In the genomic region with DNA sequence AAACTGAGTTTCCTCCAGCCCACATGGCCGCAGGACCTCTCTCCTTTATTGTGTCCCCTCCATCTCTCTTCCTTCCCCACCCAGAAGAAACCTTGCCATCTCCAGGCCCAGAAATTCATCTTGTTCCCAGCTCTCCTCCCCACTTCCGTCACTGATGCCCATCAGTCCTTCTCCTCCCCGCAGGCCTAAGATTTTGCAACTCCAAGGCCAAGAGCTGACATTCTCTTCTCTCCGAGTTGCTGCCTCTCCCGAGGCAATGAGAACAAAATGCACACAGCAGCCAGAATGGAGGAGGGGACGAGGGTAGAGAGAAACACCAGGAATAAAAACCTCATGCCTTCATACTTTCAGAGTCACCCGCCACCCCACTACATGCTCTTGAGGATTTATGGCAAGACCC, we compare ENCODE assay signal across 20 cellular contexts.
DNase-seq lines count a peak whose midpoint lies in the region; ATAC-seq and TF ChIP-seq lines count a peak whose summit lies in the region.
"Had no signal": no experiment of that assay in that cellular context is flagged by ENCODE, and none has a peak within 500 bp of the region (broad histone marks: within the 10 kb centered on the region; RNA-seq: fewer than 3 reads in every experiment).

No MANE protein-coding gene starts in this region.

- H3K9me3 Mint-ChIP-seq in naive B cell = no peaks in the 10 kb centered on the region

- peak overlapping the region; percentile 68 for H3K27ac ChIP-seq in left ventricle myocardium inferior (replicated peaks)
- H3K27ac ChIP-seq: PC-9, SJCRH30 had no signal

- TF ChIP-seq CTCF in left ventricle myocardium inferior (IDR thresholded peaks at IDR 0.05; ENCODE audit: borderline replicate concordance) = no peak

- H3K9me3 ChIP-seq in left ventricle myocardium inferior (replicated peaks) = peaks cover 3% of the 10 kb centered on the region
- H3K9me3 ChIP-seq: gastroesophageal sphincter, SJCRH30 had no signal

- no peaks in the 10 kb centered on the region for H3K36me3 ChIP-seq in left ventricle myocardium inferior
- H3K36me3 ChIP-seq: gastroesophageal sphincter, SJCRH30 had no signal

- no peaks in the 10 kb centered on the region for H3K27me3 ChIP-seq in left ventricle myocardium inferior (ENCODE audit: low read depth)
- H3K27me3 ChIP-seq: gastroesophageal sphincter, SJCRH30 had no signal

- ATAC-seq in Right ventricle myocardium inferior = no peak
- no peak for ATAC-seq in naive B cell (ENCODE audit: low read depth in 2 of 2)
- ATAC-seq in HG03439 (IDR thresholded peaks at IDR 0.05; ENCODE audit: unreplicated experiment) = no peak
- ATAC-seq: gastroesophageal sphincter had no signal

- H3K4me1 ChIP-seq in left ventricle myocardium inferior = peaks cover 20% of the 10 kb centered on the region
- H3K4me1 ChIP-seq: SJCRH30 had no signal

- peaks cover 0 to 2% (median 0%) of the 10 kb centered on the region in 3 donors for H3K27me3 Mint-ChIP-seq in naive B cell

- DNase-seq in left ventricle myocardium inferior (no peak), Right ventricle myocardium inferior (ENCODE audit: missing footprints) (no peak), RPMI7951 (ENCODE audit: low read depth) (peak; percentile 50), naive B cell (no peak), NOMO-1 treated with DMSO at 0.1 percent for 48 hours (lab: John Stamatoyannopoulos, UW; ENCODE audit: unreplicated experiment) (no peak), AML-193 (lab: John Stamatoyannopoulos, UW) (no peak)
- DNase-seq in activated CD4-positive, CD25-positive, alpha-beta regulatory T cell treated with anti-CD3 and anti-CD28 coated beads, Interleukin-2, amount 50 U/mL, for 72 hours = no peak
- DNase-seq: ACHN; activated CD4-positive, alpha-beta T cell treated with anti-CD3 and anti-CD28 coated beads for 48 hours; activated gamma-delta T cell treated with Interleukin-2 at 50 U/mL for 16 hours; aorta; central memory CD4-positive, alpha-beta T cell; erythroblast; NCI-H526 treated with DMSO at 0.1 percent for 48 hours; PC-9; SJCRH30; stimulated activated CD4-positive, alpha-beta T cell treated with anti-CD3 and anti-CD28 coated beads, Interleukin-4, amount 100 ng/mL, for 4 hours had no signal

- H3K4me3 Mint-ChIP-seq in naive B cell = peak overlapping the region in 7 of 8 donors; percentile 72 to 94 (median 86)

- intact Hi-C loops in left ventricle myocardium inferior (cut with micrococcal nuclease) (no loop called here), Right ventricle myocardium inferior (cut with DNase I) (loop anchor here (10.0 kb wide), 1 partner anchor 513 kb away; no protein-coding TSS in a partner anchor)

- peaks cover 0 to 7% of the 10 kb centered on the region in 2 donors for H3K36me3 Mint-ChIP-seq in naive B cell

- H3K27ac Mint-ChIP-seq in naive B cell = peak overlapping the region; percentile 36 to 97 (median 93)

- H3K4me3 ChIP-seq in left ventricle myocardium inferior = no peak overlapping the region
- H3K4me3 ChIP-seq: gastroesophageal sphincter, PC-9, SJCRH30, smooth muscle cell had no signal

- peaks cover 48 to 79% (median 77%) of the 10 kb centered on the region in 3 donors for H3K4me1 Mint-ChIP-seq in naive B cell
